8 cellular contexts compared by ENCODE assay signal in the genomic region with DNA sequence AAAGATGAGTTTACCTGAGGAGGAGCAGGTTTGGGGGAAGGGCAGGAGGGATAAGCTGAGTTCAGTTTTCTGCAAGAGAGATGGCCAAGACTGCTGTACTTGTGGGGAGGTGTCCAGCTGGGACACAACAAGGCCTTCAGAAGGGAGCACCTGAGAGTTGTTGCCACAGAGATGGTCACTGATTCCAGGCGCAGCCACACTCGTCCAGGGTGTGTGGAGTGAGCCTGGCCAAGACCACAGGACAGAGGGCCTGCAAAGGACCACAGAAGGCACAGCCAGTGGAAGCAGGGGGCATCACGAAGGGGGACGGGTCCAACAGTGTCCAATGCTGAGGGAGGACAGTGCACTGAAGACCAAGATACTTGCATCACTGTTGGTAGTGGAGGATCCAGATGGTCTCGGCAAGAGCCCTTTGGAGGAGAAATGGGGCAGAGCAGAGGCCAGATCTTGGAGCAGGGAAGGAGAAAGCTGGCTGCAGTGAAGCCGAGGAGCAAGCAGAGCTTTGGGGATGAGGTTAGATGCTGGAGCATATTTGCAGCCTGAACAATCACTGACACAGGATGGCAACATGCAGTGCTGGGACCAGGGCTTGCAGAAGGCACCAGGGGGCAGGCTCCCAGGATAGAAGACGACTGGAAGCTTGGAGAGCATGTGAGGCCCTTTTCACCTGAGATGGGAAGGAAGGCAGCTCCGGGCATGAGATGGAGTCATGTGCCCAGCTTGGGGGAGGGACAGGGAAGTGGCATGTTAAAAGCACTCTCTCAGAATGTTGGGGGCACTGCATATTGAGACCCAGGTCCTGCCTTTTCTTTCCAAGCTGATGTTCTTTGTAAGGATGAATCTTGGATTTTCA.
DNase-seq lines count a peak whose midpoint lies in the region; ATAC-seq and TF ChIP-seq lines count a peak whose summit lies in the region.

No MANE protein-coding gene starts in this region.

- H3K4me3 ChIP-seq in fibroblast of villous mesenchyme (ENCODE audit: low read depth, low read length): no peak overlapping the region
- no peak overlapping the region for H3K4me3 ChIP-seq in testis

- no peaks in the 10 kb centered on the region for H3K36me3 Mint-ChIP-seq in activated CD8-positive, alpha-beta memory T cell treated with anti-CD3 and anti-CD28 coated beads, Interleukin-2, amount 10 ng/mL, durations not matched to agents 7 days and 5 days
- H3K36me3 Mint-ChIP-seq in immature natural killer cell: no peaks in the 10 kb centered on the region

- H3K4me1 ChIP-seq in testis: no peaks in the 10 kb centered on the region

- no peak overlapping the region for H3K4me3 Mint-ChIP-seq in activated CD8-positive, alpha-beta memory T cell treated with anti-CD3 and anti-CD28 coated beads, Interleukin-2, amount 10 ng/mL, durations not matched to agents 7 days and 5 days
- no peak overlapping the region for H3K4me3 Mint-ChIP-seq in immature natural killer cell

- H3K9me3 ChIP-seq in testis: no peaks in the 10 kb centered on the region

- no peak for ATAC-seq in activated CD8-positive, alpha-beta memory T cell treated with anti-CD3 and anti-CD28 coated beads, Interleukin-2, amount 10 ng/mL, durations not matched to agents 7 days and 5 days
- ATAC-seq in GM21526 (IDR thresholded peaks at IDR 0.05; ENCODE audit: low FRiP score, unreplicated experiment): no peak
- ATAC-seq in GM21529 (IDR thresholded peaks at IDR 0.05; ENCODE audit: unreplicated experiment): no peak

- CTCF ChIA-PET in activated CD8-positive, alpha-beta memory T cell treated with anti-CD3 and anti-CD28 coated beads, Interleukin-2, amount 10 ng/mL, durations not matched to agents 7 days and 5 days (lab: Charles Lee): interaction anchor here (0.7 to 0.8 kb wide), 2 partner anchors 10 to 217 kb away, joined by 3 to 5 read pairs; no protein-coding TSS in a partner anchor

- H3K27ac Mint-ChIP-seq in activated CD8-positive, alpha-beta memory T cell treated with anti-CD3 and anti-CD28 coated beads, Interleukin-2, amount 10 ng/mL, durations not matched to agents 7 days and 5 days: no peak overlapping the region
- no peak overlapping the region for H3K27ac Mint-ChIP-seq in immature natural killer cell

- intact Hi-C loops in testis (cut with DNase I; ENCODE audit: low total_unique reads): no loop called here

- 82 to 83% methylated on average over 6 to 8 of the region's 8 CpGs for WGBS in testis, 2 donors

- TF ChIP-seq POLR2A in testis (IDR thresholded peaks at IDR 0.05): no peak

- H3K4me1 Mint-ChIP-seq in activated CD8-positive, alpha-beta memory T cell treated with anti-CD3 and anti-CD28 coated beads, Interleukin-2, amount 10 ng/mL, durations not matched to agents 7 days and 5 days: no peaks in the 10 kb centered on the region
- H3K4me1 Mint-ChIP-seq in immature natural killer cell: no peaks in the 10 kb centered on the region

- peak; percentile 30 for DNase-seq in activated CD8-positive, alpha-beta memory T cell treated with anti-CD3 and anti-CD28 coated beads, Interleukin-2, amount 10 ng/mL, durations not matched to agents 7 days and 5 days
- DNase-seq in activated CD8-positive, alpha-beta memory T cell treated with anti-CD3 and anti-CD28 coated beads, Interleukin-2, amount 50 U/mL, for 4 hours: no peak
- DNase-seq in NCI-H526 treated with DMSO at 0.1 percent for 48 hours (lab: John Stamatoyannopoulos, UW) (peak; percentile 35), fibroblast of villous mesenchyme (ENCODE audit: low read depth) (peak; percentile 15), testis (peak; percentile 43), immature natural killer cell (no peak)

- H3K27me3 ChIP-seq in testis: no peaks in the 10 kb centered on the region

- H3K36me3 ChIP-seq in testis (ENCODE audit: low read depth, missing control alignments): no peaks in the 10 kb centered on the region

- TF ChIP-seq CTCF in fibroblast of villous mesenchyme (IDR thresholded peaks at IDR 0.05; ENCODE audit: insufficient read depth, low read depth, low read length): peak; percentile 28
- TF ChIP-seq CTCF in testis (IDR thresholded peaks at IDR 0.05): no peak

- peaks cover 2% of the 10 kb centered on the region for H3K27me3 Mint-ChIP-seq in activated CD8-positive, alpha-beta memory T cell treated with anti-CD3 and anti-CD28 coated beads, Interleukin-2, amount 10 ng/mL, durations not matched to agents 7 days and 5 days
- H3K27me3 Mint-ChIP-seq in immature natural killer cell (ENCODE audit: low read depth in 3 of 3): peaks cover 0 to 4% (median under 1%) of the 10 kb centered on the region in 3 donors

- H3K27ac ChIP-seq in testis: no peak overlapping the region

- H3K9me3 Mint-ChIP-seq in activated CD8-positive, alpha-beta memory T cell treated with anti-CD3 and anti-CD28 coated beads, Interleukin-2, amount 10 ng/mL, durations not matched to agents 7 days and 5 days (ENCODE audit: low read depth): no peaks in the 10 kb centered on the region
- H3K9me3 Mint-ChIP-seq in immature natural killer cell: no peaks in the 10 kb centered on the region

Comparison
In these comparisons a context has a peak if more than half of its experiments do, and no peak if none do; other contexts are left out.
1. DNase-seq: peak in activated CD8-positive, alpha-beta memory T cell treated with anti-CD3 and anti-CD28 coated beads, Interleukin-2, amount 10 ng/mL, durations not matched to agents 7 days and 5 days (single experiment), NCI-H526 treated with DMSO at 0.1 percent for 48 hours (single experiment), fibroblast of villous mesenchyme (single experiment) and testis (single experiment); none in activated CD8-positive, alpha-beta memory T cell treated with anti-CD3 and anti-CD28 coated beads, Interleukin-2, amount 50 U/mL, for 4 hours (single experiment) and immature natural killer cell (0 of 3).